ENCODE assay signal across 1 cellular context in genomic region chr13:52652170-52652979, GRCh38.
A peak's percentile ranks its signal among the peaks of the same experiment; 100 is the strongest.
TF ChIP-seq lines count a peak whose summit lies in the region.

TSS of gene SUGT1 (plus strand) at chr13:52652836. CDS start at chr13:52652921, 85 bp downstream.

TF ChIP-seq in HepG2, 621 proteins besides CTCF, POLR2A, EP300 and RAD21 (continued from another document and continues in another):
- TF ChIP-seq CERS6 (CRISPR knock-in tag; IDR thresholded peaks at IDR 0.05) (no peak), PRDM4 (CRISPR knock-in tag; IDR thresholded peaks at IDR 0.05; ENCODE audit: borderline replicate concordance) (no peak), SPEN (CRISPR knock-in tag; IDR thresholded peaks at IDR 0.05; ENCODE audit: low read depth) (peak; percentile 79), KAT2B (IDR thresholded peaks at IDR 0.05; ENCODE audit: borderline replicate concordance, low read depth, low read length) (no peak), KLF6 (CRISPR knock-in tag; IDR thresholded peaks at IDR 0.05) (peak; percentile 82), ZNF121 (CRISPR knock-in tag; IDR thresholded peaks at IDR 0.05) (no peak; the same call in 1 of the 2 replicates), ZNF12 (CRISPR knock-in tag; IDR thresholded peaks at IDR 0.05) (no peak; the same call in 1 of the 2 replicates), KDM1A (CRISPR knock-in tag; IDR thresholded peaks at IDR 0.05) (no peak), BRF2 (CRISPR knock-in tag; IDR thresholded peaks at IDR 0.05) (no peak), CHCHD3 (CRISPR knock-in tag; IDR thresholded peaks at IDR 0.05) (no peak), ZNF264 (CRISPR knock-in tag; IDR thresholded peaks at IDR 0.05) (peak; percentile 83), ZBTB43 (CRISPR knock-in tag; conservative IDR thresholded peaks at IDR 0.05) (peak; percentile 15; the same call in 1 of the 2 replicates), ZNF747 (CRISPR knock-in tag; IDR thresholded peaks at IDR 0.05; ENCODE audit: borderline replicate concordance) (peak; percentile 72), ZNF207 (IDR thresholded peaks at IDR 0.05; ENCODE audit: borderline replicate concordance) (no peak), ZNF260 (CRISPR knock-in tag; IDR thresholded peaks at IDR 0.05; ENCODE audit: borderline replicate concordance, low read depth) (no peak), CBX1 (IDR thresholded peaks at IDR 0.05; ENCODE audit: low read depth) (peak; percentile 42), ZNF17 (CRISPR knock-in tag; IDR thresholded peaks at IDR 0.05) (0 out of 2 replicates have a peak, but pooled peaks have one; percentile 73), KAT8 (CRISPR knock-in tag; IDR thresholded peaks at IDR 0.05) (peak; percentile 93), LBX2 (CRISPR knock-in tag; IDR thresholded peaks at IDR 0.05; ENCODE audit: borderline replicate concordance) (no peak), GATA4 (IDR thresholded peaks at IDR 0.05; ENCODE audit: borderline replicate concordance, low read depth) (peak; percentile 68; the same call in 1 of the 2 replicates), ZNF414 (CRISPR knock-in tag; IDR thresholded peaks at IDR 0.05) (peak; percentile 88; the same call in 1 of the 2 replicates), MEIS1 (CRISPR knock-in tag; IDR thresholded peaks at IDR 0.05; ENCODE audit: borderline replicate concordance) (0 out of 2 replicates have a peak, but pooled peaks have one; percentile 43), ZFP90 (CRISPR knock-in tag; IDR thresholded peaks at IDR 0.05; ENCODE audit: borderline replicate concordance) (peak; percentile 13; the same call in 1 of the 2 replicates), ZNF275 (CRISPR knock-in tag; IDR thresholded peaks at IDR 0.05; ENCODE audit: borderline replicate concordance) (peak; percentile 87), SIN3A (IDR thresholded peaks at IDR 0.05; ENCODE audit: borderline replicate concordance, low read depth, low read length) (peak; percentile 87; the same call in 1 of the 2 replicates), ZSCAN5A (CRISPR knock-in tag; IDR thresholded peaks at IDR 0.05; ENCODE audit: borderline replicate concordance) (no peak), CC2D1A (CRISPR knock-in tag; IDR thresholded peaks at IDR 0.05) (no peak), ZNF460 (CRISPR knock-in tag; IDR thresholded peaks at IDR 0.05; ENCODE audit: borderline replicate concordance) (peak; percentile 55; the same call in 1 of the 2 replicates), ZBTB4 (CRISPR knock-in tag; IDR thresholded peaks at IDR 0.05; ENCODE audit: borderline replicate concordance) (peak; percentile 75; the same call in 1 of the 2 replicates), BORCS8-MEF2B (CRISPR knock-in tag; IDR thresholded peaks at IDR 0.05) (peak; percentile 84), POLR2G (IDR thresholded peaks at IDR 0.05; ENCODE audit: low read depth, low read length) (peak; percentile 95), STAT6 (CRISPR knock-in tag; IDR thresholded peaks at IDR 0.05; ENCODE audit: borderline replicate concordance) (no peak)
